8 cellular contexts compared by ENCODE assay signal in the genomic region with DNA sequence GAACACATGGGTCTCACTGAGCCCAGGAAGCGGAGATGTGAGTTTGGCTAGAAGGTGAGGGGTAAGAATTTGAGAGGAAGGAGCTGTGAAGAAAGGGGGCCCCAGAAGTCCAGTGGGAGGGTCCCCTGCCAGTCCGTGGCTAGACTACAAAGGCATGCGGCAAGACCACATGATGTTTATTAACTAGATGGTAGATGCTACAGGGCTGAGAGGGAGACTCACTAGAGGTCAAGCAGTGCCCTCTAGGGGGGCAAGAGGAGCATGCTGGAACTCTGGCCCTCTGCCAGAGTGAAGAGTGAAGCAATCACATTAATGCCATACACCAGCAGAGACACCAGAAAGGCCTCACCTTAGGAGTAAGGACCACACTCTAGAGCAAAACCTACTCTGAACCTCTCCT. TPM values are rescaled to one million over a fixed set of nuclear protein-coding genes. Genes with fewer than 3 reads are reported as not detected.
DNase-seq lines count a peak whose midpoint lies in the region; ATAC-seq, FAIRE-seq and TF ChIP-seq lines count a peak whose summit lies in the region.

No MANE protein-coding gene starts in this region.

- H3K36me3 ChIP-seq in K562 (ENCODE audit: control insufficient read depth, insufficient read depth, low read length) = peaks cover 51% of the 10 kb centered on the region

- CTCF ChIA-PET in RWPE1 (lab: Yijun Ruan, JAX) = interaction anchor here (0.7 kb wide), 1 partner anchor 46 kb away, joined by 3 read pairs; no protein-coding TSS in a partner anchor
- CTCF ChIA-PET in K562 (lab: Yijun Ruan, JAX; ENCODE audit: low intra/inter-chr PET ratio) = interaction anchor here (1.2 to 5.1 kb wide), 2 partner anchors 93 to 343 kb away, joined by 4 to 40 read pairs; no protein-coding TSS in a partner anchor

- peak; percentile 44 for FAIRE-seq in K562 (lab: Jason Lieb, UNC)

- intact Hi-C loops in K562 (cut with micrococcal nuclease) = loop anchor here (1.0 to 5.0 kb wide), 2 partner anchors 43 to 94 kb away; no protein-coding TSS in a partner anchor

- TF ChIP-seq EP300 in K562 (IDR thresholded peaks at IDR 0.05; ENCODE audit: low read length) = no peak

- H3K9me1 ChIP-seq in K562 (ENCODE audit: control insufficient read depth, insufficient read depth, low read length) = no peaks in the 10 kb centered on the region

- no peak overlapping the region for H3K4me3 ChIP-seq in K562

- DNase-seq in DMS79 (lab: John Stamatoyannopoulos, UW) (peak; percentile 60), HK-2 (ENCODE audit: unreplicated experiment) (peak; percentile 57), RWPE1 (ENCODE audit: low spot score) (peak; percentile 40), K562 (ENCODE audit: extremely low read depth in 1 of 4, low spot score in 3 of 4) (peak; percentile 67 to 87 (median 79)), kidney tubule cell (ENCODE audit: low spot score) (peak; percentile 71), T-helper 9 cell (no peak)

- POLR2A ChIA-PET in RWPE1 (lab: Yijun Ruan, JAX; ENCODE audit: low non-redundant PET) (no interaction called here), K562 (lab: Yijun Ruan, JAX) (interaction anchor here (0.6 kb wide), 1 partner anchor 65 kb away, joined by 4 read pairs; no protein-coding TSS in a partner anchor)

- no peaks in the 10 kb centered on the region for H3K9me3 ChIP-seq in K562 (replicated peaks; ENCODE audit: control insufficient read depth, insufficient read depth, low read depth, low read length)

- TF ChIP-seq CTCF in RWPE1 (conservative IDR thresholded peaks at IDR 0.05; ENCODE audit: low read depth) = no peak
- peak; percentile 79 to 92 (median 84) for TF ChIP-seq CTCF in K562 (IDR thresholded peaks at IDR 0.05 in 2 of 3, conservative IDR thresholded peaks at IDR 0.05 in 1 of 3; ENCODE audit: insufficient read depth in 2 of 3, low read depth in 1 of 3, low read length in 3 of 3)

- H3K27ac ChIP-seq in RWPE1 (no peak overlapping the region), K562 (ENCODE audit: extremely low read depth, low read depth, low read length) (no peak overlapping the region)

- in situ Hi-C loops in K562 (cut with MboI) = loop anchor here (10.0 kb wide), 1 partner anchor 350 kb away; the partner anchor contains the start of gene SFPQ

- H3K4me1 ChIP-seq in K562 (replicated peaks in 1 of 2; ENCODE audit: control insufficient read depth in 2 of 2, insufficient read depth in 2 of 2, low read length in 2 of 2) = no peaks in the 10 kb centered on the region; a peak in 1 of 5 replicates

- TF ChIP-seq POLR2A in K562 (conservative IDR thresholded peaks at IDR 0.05) = no peak

- no peak overlapping the region for H3K4me2 ChIP-seq in K562 (ENCODE audit: insufficient read depth, low read length)

- no peaks in the 10 kb centered on the region for H4K20me1 ChIP-seq in K562 (replicated peaks; ENCODE audit: control insufficient read depth, insufficient read depth, low read length)

- peak; percentile 59 to 88 for TF ChIP-seq RAD21 in K562 (CRISPR knock-in tag; conservative IDR thresholded peaks at IDR 0.05 in 1 of 2, IDR thresholded peaks at IDR 0.05 in 1 of 2)

- H3K9ac ChIP-seq in K562 (ENCODE audit: insufficient read depth in 1 of 2, low read depth in 2 of 2, low read length in 2 of 2) = no peak overlapping the region

- ATAC-seq in K562 (peak; percentile 95), HG03095 (IDR thresholded peaks at IDR 0.05; ENCODE audit: unreplicated experiment) (no peak), GM19035 (IDR thresholded peaks at IDR 0.05; ENCODE audit: unreplicated experiment) (no peak)

- no peaks in the 10 kb centered on the region for H3K27me3 ChIP-seq in K562 (ENCODE audit: control insufficient read depth in 2 of 2, insufficient read depth in 2 of 2, low read length in 2 of 2)

- peaks cover 23% of the 10 kb centered on the region; the same call in 2 of the 3 replicates for H3K79me2 ChIP-seq in K562 (ENCODE audit: control insufficient read depth, insufficient read depth, low read length)

- BruUV-seq in K562 (replicated peaks; lab: Mats Ljungman, UMichigan) = no TSS peak

- 65% methylated on average over 3 of the region's 3 CpGs for WGBS in K562 (ENCODE audit: insufficient coverage, low coverage, missing lambda C conversion rate)

- H2AFZ ChIP-seq in K562 (ENCODE audit: low read depth, low read length) = no peak overlapping the region

TF ChIP-seq in K562, 482 proteins besides CTCF, POLR2A, EP300 and RAD21 (continues in another document):
- TF ChIP-seq HNRNPLL (IDR thresholded peaks at IDR 0.05; ENCODE audit: low read depth, low read length, poor library complexity, severe bottlenecking) (no peak), MYC (IDR thresholded peaks at IDR 0.05; ENCODE audit: low read depth, low read length) (peak; percentile 61; the same call in 1 of the 2 replicates), MYC (CRISPR knock-in tag; IDR thresholded peaks at IDR 0.05; ENCODE audit: borderline replicate concordance, low read depth) (no peak), MNT (conservative IDR thresholded peaks at IDR 0.05) (peak; percentile 46 to 48; a peak in 3 of 4 replicates)

RNA-seq across cellular contexts. Expression of gene KIAA0319L, which starts 12.2 kb away (rescaled TPM):
- 218 and 257 TPM in 2 replicates for total RNA-seq in K562 (2011; cell fraction: chromatin; rRNA removed; ENCODE audit: low replicate concordance)
- total RNA-seq in K562 (2011; cell fraction: nucleolus; rRNA removed) = 151 and 178 TPM in 2 replicates
- 203 and 242 TPM in 2 replicates for total RNA-seq in K562 (2011; cell fraction: nucleoplasm; rRNA removed)
- 22.7 and 26.9 TPM in 2 replicates for total RNA-seq in K562 (2014; rRNA removed)
- 29.3 and 30.2 TPM in 2 replicates for total RNA-seq in K562 (2014; rRNA removed; fragmentation: Illumina TruSeq; extraction: Trizol)
- total RNA-seq in K562 (2015; rRNA removed; fragmentation: Illumina TruSeq; extraction: Trizol) = 25.0 and 27.4 TPM in 2 replicates
- total RNA-seq in K562 (2021) = 32.7 and 33.2 TPM in 2 replicates
- polyA plus RNA-seq in K562 (2011; rRNA removed) = 51.7 and 66.5 TPM in 2 replicates
- 29.9 and 48.2 TPM in 2 replicates for polyA plus RNA-seq in K562 (2011; cell fraction: cytosol; rRNA removed)
- polyA plus RNA-seq in K562 (2011; cell fraction: nucleus; rRNA removed) = 76.5 and 77.3 TPM in 2 replicates
- 29.4 and 50.6 TPM in 2 replicates for polyA plus RNA-seq in K562 (2012)
- 32.2 and 40.1 TPM in 2 replicates for polyA plus RNA-seq in K562 (2014; fragmentation: Illumina TruSeq; extraction: Trizol)
- polyA plus RNA-seq in K562 (2014; fragmentation: Nextera tagmentation; extraction: Ambion mirVana) = 1 to 10 TPM; 2.4 to 5.9 TPM
- 23.4 and 28.5 TPM in 2 replicates for polyA plus RNA-seq in K562 (2014; rRNA removed)
- 84.3 and 87.6 TPM in 2 replicates for polyA minus RNA-seq in K562 (2011; rRNA and poly(A)+ RNA removed)
- 28.8 and 38.0 TPM in 2 replicates for polyA minus RNA-seq in K562 (2011; cell fraction: cytosol; rRNA and poly(A)+ RNA removed)
- polyA minus RNA-seq in K562 (2011; cell fraction: nucleus; rRNA and poly(A)+ RNA removed) = 47.7 and 95.0 TPM in 2 replicates

RNA-seq across cellular contexts. Expression of gene NCDN, which starts 12.6 kb away (rescaled TPM):
- 18.2 and 51.7 TPM in 2 replicates for total RNA-seq in K562 (2011; cell fraction: chromatin; rRNA removed; ENCODE audit: low replicate concordance)
- total RNA-seq in K562 (2011; cell fraction: nucleolus; rRNA removed) = 35.4 and 36.2 TPM in 2 replicates
- 27.1 and 28.9 TPM in 2 replicates for total RNA-seq in K562 (2011; cell fraction: nucleoplasm; rRNA removed)
- total RNA-seq in K562 (2014; rRNA removed) = 16.4 and 20.4 TPM in 2 replicates
- 4.5 and 5.4 TPM in 2 replicates for total RNA-seq in K562 (2014; rRNA removed; fragmentation: Illumina TruSeq; extraction: Trizol)
- 10.7 and 13.3 TPM in 2 replicates for total RNA-seq in K562 (2015; rRNA removed; fragmentation: Illumina TruSeq; extraction: Trizol)
- 33.5 and 35.1 TPM in 2 replicates for total RNA-seq in K562 (2021)
- polyA plus RNA-seq in K562 (2011; rRNA removed) = 8.1 and 14.6 TPM in 2 replicates
- polyA plus RNA-seq in K562 (2011; cell fraction: cytosol; rRNA removed) = 11.3 and 22.9 TPM in 2 replicates
- 32.8 and 67.9 TPM in 2 replicates for polyA plus RNA-seq in K562 (2011; cell fraction: nucleus; rRNA removed)
- polyA plus RNA-seq in K562 (2012) = 23.9 and 26.1 TPM in 2 replicates
- 16.0 and 26.9 TPM in 2 replicates for polyA plus RNA-seq in K562 (2014; fragmentation: Illumina TruSeq; extraction: Trizol)
- polyA plus RNA-seq in K562 (2014; fragmentation: Nextera tagmentation; extraction: Ambion mirVana) = 1 to 10 TPM; 1.9 to 2.6 TPM
- polyA plus RNA-seq in K562 (2014; rRNA removed) = 20.0 and 24.8 TPM in 2 replicates
- polyA minus RNA-seq in K562 (2011; rRNA and poly(A)+ RNA removed) = 4.9 and 5.2 TPM in 2 replicates
- 13.6 and 15.4 TPM in 2 replicates for polyA minus RNA-seq in K562 (2011; cell fraction: cytosol; rRNA and poly(A)+ RNA removed)
- polyA minus RNA-seq in K562 (2011; cell fraction: nucleus; rRNA and poly(A)+ RNA removed) = 16.6 and 17.4 TPM in 2 replicates

RNA-seq across cellular contexts. Expression of gene TFAP2E, which starts 28.1 kb away (rescaled TPM):
- 0.30 and 0.44 TPM in 2 replicates for total RNA-seq in K562 (2011; cell fraction: chromatin; rRNA removed; ENCODE audit: low replicate concordance)
- total RNA-seq in K562 (2011; cell fraction: nucleolus; rRNA removed) = 0.39 TPM in 1 of 2 replicates, not detected in the other
- 0.81 TPM in 1 of 2 replicates, not detected in the other for total RNA-seq in K562 (2011; cell fraction: nucleoplasm; rRNA removed)
- not detected in 2 replicates for total RNA-seq in K562 (2014; rRNA removed)
- not detected in 2 replicates for total RNA-seq in K562 (2014; rRNA removed; fragmentation: Illumina TruSeq; extraction: Trizol)
- 0.11 TPM in 1 of 2 replicates, not detected in the other for total RNA-seq in K562 (2015; rRNA removed; fragmentation: Illumina TruSeq; extraction: Trizol)
- not detected in 2 replicates for total RNA-seq in K562 (2021)
- polyA plus RNA-seq in K562 (2011; rRNA removed) = 0.07 and 0.11 TPM in 2 replicates
- not detected in 2 replicates for polyA plus RNA-seq in K562 (2011; cell fraction: cytosol; rRNA removed)
- polyA plus RNA-seq in K562 (2011; cell fraction: nucleus; rRNA removed) = 0.31 and 0.38 TPM in 2 replicates
- polyA plus RNA-seq in K562 (2012) = 0.20 and 0.58 TPM in 2 replicates
- polyA plus RNA-seq in K562 (2014; fragmentation: Illumina TruSeq; extraction: Trizol) = not detected in 2 replicates
- under 1 TPM; 0.03 to 0.06 TPM for polyA plus RNA-seq in K562 (2014; fragmentation: Nextera tagmentation; extraction: Ambion mirVana)
- 0.04 and 0.07 TPM in 2 replicates for polyA plus RNA-seq in K562 (2014; rRNA removed)
- polyA minus RNA-seq in K562 (2011; rRNA and poly(A)+ RNA removed) = 0.14 TPM in 1 of 2 replicates, not detected in the other
- polyA minus RNA-seq in K562 (2011; cell fraction: cytosol; rRNA and poly(A)+ RNA removed) = not detected in 2 replicates
- not detected in 2 replicates for polyA minus RNA-seq in K562 (2011; cell fraction: nucleus; rRNA and poly(A)+ RNA removed)
